In the genomic region with DNA sequence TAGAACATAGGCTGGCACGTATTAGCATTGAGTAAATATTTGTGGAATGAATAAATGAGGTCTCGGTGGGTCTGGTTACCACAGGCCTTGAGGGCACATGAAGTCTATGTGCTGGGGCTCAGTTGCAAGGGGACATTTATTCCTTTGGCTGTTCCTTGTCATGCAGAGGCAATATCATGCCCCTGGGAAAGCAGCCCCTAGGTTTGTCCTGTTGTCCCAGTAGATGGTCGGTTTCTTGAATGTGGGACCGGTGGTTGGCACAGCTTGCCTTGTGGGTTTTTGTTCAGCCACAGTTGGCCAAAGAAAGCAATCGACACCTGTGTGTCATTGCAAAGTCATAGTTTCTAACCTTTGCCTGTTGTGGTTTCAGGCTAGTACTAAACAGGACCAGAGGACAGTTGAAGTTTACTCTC, we compare ENCODE assay signal across 10 cellular contexts. TPM values are rescaled to one million over a fixed set of nuclear protein-coding genes. Genes with fewer than 3 reads are reported as not detected.
DNase-seq lines count a peak whose midpoint lies in the region; ATAC-seq and TF ChIP-seq lines count a peak whose summit lies in the region.
"Had no signal": no experiment of that assay in that cellular context is flagged by ENCODE, and none has a peak within 500 bp of the region (broad histone marks: within the 10 kb centered on the region; RNA-seq: fewer than 3 reads in every experiment).

No MANE protein-coding gene starts in this region.

- no peaks in the 10 kb centered on the region for H3K79me2 ChIP-seq in MM.1S (ENCODE audit: low read length)

- DNase-seq in activated CD4-positive, CD25-positive, alpha-beta regulatory T cell (lab: John Stamatoyannopoulos, UW) = no peak
- DNase-seq in MM.1S (peak; percentile 81), tibial nerve (ENCODE audit: low spot score in 2 of 2) (no peak), left ventricle myocardium inferior (no peak), DMS53 (lab: John Stamatoyannopoulos, UW) (no peak)
- DNase-seq: hypothalamus, NCI-H1694 had no signal

- H2AFZ ChIP-seq in MM.1S (ENCODE audit: low read length) = no peak overlapping the region

- TF ChIP-seq CTCF in MM.1S (IDR thresholded peaks at IDR 0.05; ENCODE audit: low read length) (no peak), tibial nerve (IDR thresholded peaks at IDR 0.05) (no peak), left ventricle myocardium inferior (IDR thresholded peaks at IDR 0.05; ENCODE audit: borderline replicate concordance) (no peak)

- no peak overlapping the region; the same call in 1 of the 2 replicates for H3K27ac ChIP-seq in MM.1S (ENCODE audit: low read length)
- no peak overlapping the region for H3K27ac ChIP-seq in tibial nerve
- H3K27ac ChIP-seq in left ventricle myocardium inferior (replicated peaks) = no peak overlapping the region

- H3F3A ChIP-seq in MM.1S (ENCODE audit: insufficient read depth, low read length) = peaks cover 7% of the 10 kb centered on the region; the same call in 1 of the 2 replicates

- H3K9me3 ChIP-seq in MM.1S (replicated peaks; ENCODE audit: insufficient read depth, low read length) (no peaks in the 10 kb centered on the region), skeletal muscle satellite cell (replicated peaks; ENCODE audit: low read length) (no peaks in the 10 kb centered on the region), tibial nerve (no peaks in the 10 kb centered on the region), left ventricle myocardium inferior (replicated peaks) (no peaks in the 10 kb centered on the region)

- H3K36me3 ChIP-seq in MM.1S (replicated peaks; ENCODE audit: insufficient read depth, low read length) (no peaks in the 10 kb centered on the region; the same call in 1 of the 2 replicates), skeletal muscle satellite cell (ENCODE audit: insufficient read depth, low read length) (peaks cover 6% of the 10 kb centered on the region), tibial nerve (peaks cover 0 to 34% (median 0%) of the 10 kb centered on the region in 3 donors), left ventricle myocardium inferior (no peaks in the 10 kb centered on the region)

- H4K20me1 ChIP-seq in MM.1S (ENCODE audit: insufficient read depth, low read length) = no peaks in the 10 kb centered on the region

- H3K27me3 ChIP-seq in MM.1S (replicated peaks; ENCODE audit: insufficient read depth, low read length) (peaks cover 10% of the 10 kb centered on the region; the same call in 1 of the 2 replicates), skeletal muscle satellite cell (ENCODE audit: control insufficient read depth, insufficient read depth, low read length) (no peaks in the 10 kb centered on the region), tibial nerve (no peaks in the 10 kb centered on the region), left ventricle myocardium inferior (ENCODE audit: low read depth) (no peaks in the 10 kb centered on the region)

- peak; percentile 24 to 51 for ATAC-seq in activated CD4-positive, CD25-positive, alpha-beta regulatory T cell treated with anti-CD3 and anti-CD28 coated beads, Interleukin-2, amount 50 U/mL, for 24 hours
- ATAC-seq in HG02763 (IDR thresholded peaks at IDR 0.05; ENCODE audit: unreplicated experiment) = peak; percentile 89

- TF ChIP-seq POLR2A in tibial nerve (IDR thresholded peaks at IDR 0.05) = no peak

- intact Hi-C loops in left ventricle myocardium inferior (cut with micrococcal nuclease) = no loop called here

- WGBS in tibial nerve, 2 donors = 69 to 88% methylated on average over 5 of the region's 5 CpGs

- H3K4me1 ChIP-seq in MM.1S (ENCODE audit: low read length) (peaks cover 16% of the 10 kb centered on the region), skeletal muscle satellite cell (ENCODE audit: control insufficient read depth, insufficient read depth, low read length) (peaks cover 16% of the 10 kb centered on the region), tibial nerve (no peaks in the 10 kb centered on the region), left ventricle myocardium inferior (peaks cover 4% of the 10 kb centered on the region)

- H3K4me2 ChIP-seq in MM.1S (ENCODE audit: low read depth, low read length) (peak overlapping the region; percentile 39), skeletal muscle satellite cell (ENCODE audit: low read length) (peak overlapping the region; percentile 22)

- H3K9ac ChIP-seq in MM.1S (ENCODE audit: low read length) (no peak overlapping the region), skeletal muscle satellite cell (ENCODE audit: low read depth, low read length) (no peak overlapping the region)

- no peak for TF ChIP-seq EP300 in tibial nerve (IDR thresholded peaks at IDR 0.05)

- H3K9me2 ChIP-seq in MM.1S (replicated peaks; ENCODE audit: insufficient read depth, low read length) = no peaks in the 10 kb centered on the region

- no peak overlapping the region for H3K4me3 ChIP-seq in MM.1S (ENCODE audit: low read length)
- no peak overlapping the region for H3K4me3 ChIP-seq in skeletal muscle satellite cell (ENCODE audit: low read length)
- no peak overlapping the region for H3K4me3 ChIP-seq in tibial nerve
- no peak overlapping the region for H3K4me3 ChIP-seq in left ventricle myocardium inferior

RNA-seq across cellular contexts. Expression of a gene that starts 24.7 kb away (rescaled TPM):
- total RNA-seq in skeletal muscle satellite cell (2012; rRNA removed) = not detected in 2 replicates
- total RNA-seq in tibial nerve = 10 to 100 TPM in 3 of 4 donors, 1 to 10 TPM in 1; 6.3 to 20.4 (median 13.1) TPM
- 1.7 TPM for total RNA-seq in left ventricle myocardium inferior
